In genomic region chrX:23621621-23622265, GRCh38 we compare ENCODE assay signal across 38 cellular contexts.
"Had no signal": no experiment of that assay in that cellular context is flagged by ENCODE, and none has a peak within 500 bp of the region (broad histone marks: within the 10 kb centered on the region; RNA-seq: fewer than 3 reads in every experiment).

No MANE protein-coding gene starts in this region.

- H3K9me3 ChIP-seq: adrenal gland, ascending aorta, body of pancreas, breast epithelium had no signal

- H3K36me3 ChIP-seq: adrenal gland, ascending aorta, brain microvascular endothelial cell, breast epithelium, cardiac muscle cell had no signal

- FAIRE-seq: bronchial epithelial cell had no signal

- H3K27ac ChIP-seq: adrenal gland, ascending aorta, body of pancreas, brain microvascular endothelial cell, breast epithelium, cardiac muscle cell had no signal

- ATAC-seq: activated naive CD4-positive, alpha-beta T cell treated with anti-CD3 and anti-CD28 coated beads, Interleukin-2, amount 50 U/mL, for 72 hours; activated naive CD8-positive, alpha-beta T cell treated with anti-CD3 and anti-CD28 coated beads, Interleukin-2, amount 50 U/mL, for 24 hours; activated T-cell treated with anti-CD3 and anti-CD28 coated beads, Interleukin-2, amount 50 U/mL, for 4 hours; activated T-cell treated with anti-CD3 and anti-CD28 coated beads, Interleukin-2, amount 50 U/mL, for 72 hours; activated T-helper 17 cell treated with anti-CD3 and anti-CD28 coated beads, Interleukin-2, amount 50 U/mL, for 72 hours; body of pancreas had no signal

- H3K4me1 ChIP-seq: adrenal gland, ascending aorta, body of pancreas, breast epithelium had no signal

- H3K27me3 Mint-ChIP-seq: activated naive CD4-positive, alpha-beta T cell treated with anti-CD3 and anti-CD28 coated beads, Interleukin-2, amount 10 ng/mL, durations not matched to agents 7 days and 5 days; activated naive CD4-positive, alpha-beta T cell treated with anti-CD3 and anti-CD28 coated beads, Interleukin-2, amount 50 U/mL, for 24 hours; activated naive CD8-positive, alpha-beta T cell treated with anti-CD3 and anti-CD28 coated beads, Interleukin-2, amount 50 U/mL, for 24 hours had no signal

- H3K4me3 Mint-ChIP-seq: activated naive CD4-positive, alpha-beta T cell treated with anti-CD3 and anti-CD28 coated beads for 36 hours; activated naive CD4-positive, alpha-beta T cell treated with anti-CD3 and anti-CD28 coated beads, Interleukin-2, amount 10 ng/mL, durations not matched to agents 7 days and 5 days; activated naive CD4-positive, alpha-beta T cell treated with anti-CD3 and anti-CD28 coated beads, Interleukin-2, amount 50 U/mL, for 24 hours; activated naive CD8-positive, alpha-beta T cell; activated naive CD8-positive, alpha-beta T cell treated with anti-CD3 and anti-CD28 coated beads for 36 hours; activated naive CD8-positive, alpha-beta T cell treated with anti-CD3 and anti-CD28 coated beads, Interleukin-2, amount 10 ng/mL, durations not matched to agents 7 days and 5 days; activated naive CD8-positive, alpha-beta T cell treated with anti-CD3 and anti-CD28 coated beads, Interleukin-2, amount 50 U/mL, for 24 hours; activated T-cell treated with anti-CD3 and anti-CD28 coated beads, Interleukin-2, amount 50 U/mL, for 24 hours; activated T-cell treated with anti-CD3 and anti-CD28 coated beads, Interleukin-2, amount 50 U/mL, for 4 hours; activated T-cell treated with anti-CD3 and anti-CD28 coated beads, Interleukin-2, amount 50 U/mL, for 72 hours; activated T-helper 1 cell treated with anti-CD3 and anti-CD28 coated beads, Interleukin-12 subunit alpha, Interleukin-12 subunit beta, Interleukin-2, Interleukin-4 antibody, amounts not matched to agents 30 ng/mL and 10 ng/mL and 1 ng/mL, durations not matched to agents 14 hours and 24 hours and 36 hours; activated T-helper 17 cell treated with anti-CD3 and anti-CD28 coated beads, Interleukin-2, amount 50 U/mL, for 72 hours; brain; central memory CD8-positive, alpha-beta T cell had no signal

- H3K27me3 ChIP-seq: ascending aorta, body of pancreas, brain microvascular endothelial cell, cardiac muscle cell had no signal

- DNase-seq: activated effector memory CD4-positive, alpha-beta T cell treated with anti-CD3 and anti-CD28 coated beads, Interleukin-2, amount 50 U/mL, for 16 hours; activated effector memory CD4-positive, alpha-beta T cell treated with Interleukin-2 at 50 U/mL for 16 hours; activated gamma-delta T cell; activated gamma-delta T cell treated with Interleukin-2 at 50 U/mL for 16 hours; activated naive CD4-positive, alpha-beta T cell; activated naive CD4-positive, alpha-beta T cell treated with anti-CD3 and anti-CD28 coated beads for 36 hours; activated naive CD4-positive, alpha-beta T cell treated with anti-CD3 and anti-CD28 coated beads, Interleukin-2, amount 10 ng/mL, durations not matched to agents 7 days and 5 days; activated naive CD4-positive, alpha-beta T cell treated with anti-CD3 and anti-CD28 coated beads, Interleukin-2, amount 50 U/mL, for 16 hours; activated naive CD4-positive, alpha-beta T cell treated with Interleukin-2 at 50 U/mL for 16 hours; activated naive CD8-positive, alpha-beta T cell treated with anti-CD3 and anti-CD28 coated beads for 36 hours; activated naive CD8-positive, alpha-beta T cell treated with anti-CD3 and anti-CD28 coated beads, Interleukin-2, amount 10 ng/mL, durations not matched to agents 7 days and 5 days; activated naive CD8-positive, alpha-beta T cell treated with anti-CD3 and anti-CD28 coated beads, Interleukin-2, amount 50 U/mL, for 24 hours; activated T-cell treated with anti-CD3 and anti-CD28 coated beads, Interleukin-2, amount 50 U/mL, for 1 hour; activated T-cell treated with anti-CD3 and anti-CD28 coated beads, Interleukin-2, amount 50 U/mL, for 24 hours; activated T-cell treated with anti-CD3 and anti-CD28 coated beads, Interleukin-2, amount 50 U/mL, for 4 hours; activated T-cell treated with anti-CD3 and anti-CD28 coated beads, Interleukin-2, amount 50 U/mL, for 48 hours; activated T-cell treated with anti-CD3 and anti-CD28 coated beads, Interleukin-2, amount 50 U/mL, for 72 hours; adrenal gland; amniotic stem cell; amygdala; aorta; body of pancreas; brain microvascular endothelial cell; caudate nucleus; central memory CD4-positive, alpha-beta T cell; cerebellar nuclear complex had no signal

- H3K9me3 Mint-ChIP-seq: activated naive CD4-positive, alpha-beta T cell treated with anti-CD3 and anti-CD28 coated beads for 36 hours; activated naive CD4-positive, alpha-beta T cell treated with anti-CD3 and anti-CD28 coated beads, Interleukin-2, amount 10 ng/mL, durations not matched to agents 7 days and 5 days; activated naive CD4-positive, alpha-beta T cell treated with anti-CD3 and anti-CD28 coated beads, Interleukin-2, amount 50 U/mL, for 24 hours; activated naive CD4-positive, alpha-beta T cell treated with anti-CD3 and anti-CD28 coated beads, Interleukin-2, amount 50 U/mL, for 72 hours; activated naive CD8-positive, alpha-beta T cell treated with anti-CD3 and anti-CD28 coated beads for 36 hours; activated naive CD8-positive, alpha-beta T cell treated with anti-CD3 and anti-CD28 coated beads, Interleukin-2, amount 10 ng/mL, durations not matched to agents 7 days and 5 days; activated naive CD8-positive, alpha-beta T cell treated with anti-CD3 and anti-CD28 coated beads, Interleukin-2, amount 50 U/mL, for 24 hours; activated T-cell treated with anti-CD3 and anti-CD28 coated beads, Interleukin-2, amount 50 U/mL, for 24 hours; activated T-cell treated with anti-CD3 and anti-CD28 coated beads, Interleukin-2, amount 50 U/mL, for 4 hours; activated T-cell treated with anti-CD3 and anti-CD28 coated beads, Interleukin-2, amount 50 U/mL, for 72 hours; activated T-helper 1 cell treated with anti-CD3 and anti-CD28 coated beads, Interleukin-12 subunit alpha, Interleukin-12 subunit beta, Interleukin-2, Interleukin-4 antibody, amounts not matched to agents 30 ng/mL and 10 ng/mL and 1 ng/mL, durations not matched to agents 14 hours and 24 hours and 36 hours; activated T-helper 17 cell treated with anti-CD3 and anti-CD28 coated beads, Interleukin-2, amount 50 U/mL, for 72 hours; activated T-helper 2 cell treated with anti-CD3 and anti-CD28 coated beads, Interferon-gamma antibody, Interleukin-2, Interleukin-4, amounts not matched to agents 10 μg/mL and 5 μg/mL and 100 μg/mL, durations not matched to agents 14 hours and 24 hours and 36 hours; brain; central memory CD8-positive, alpha-beta T cell had no signal

- H3K4me1 Mint-ChIP-seq: activated naive CD4-positive, alpha-beta T cell treated with anti-CD3 and anti-CD28 coated beads, Interleukin-2, amount 10 ng/mL, durations not matched to agents 7 days and 5 days; activated naive CD4-positive, alpha-beta T cell treated with anti-CD3 and anti-CD28 coated beads, Interleukin-2, amount 50 U/mL, for 24 hours; activated naive CD8-positive, alpha-beta T cell treated with anti-CD3 and anti-CD28 coated beads for 36 hours; activated naive CD8-positive, alpha-beta T cell treated with anti-CD3 and anti-CD28 coated beads, Interleukin-2, amount 10 ng/mL, durations not matched to agents 7 days and 5 days; activated naive CD8-positive, alpha-beta T cell treated with anti-CD3 and anti-CD28 coated beads, Interleukin-2, amount 50 U/mL, for 24 hours; activated T-helper 17 cell treated with anti-CD3 and anti-CD28 coated beads, Interleukin-2, amount 50 U/mL, for 72 hours; brain; central memory CD8-positive, alpha-beta T cell had no signal

- H3K27ac Mint-ChIP-seq: activated naive CD4-positive, alpha-beta T cell treated with anti-CD3 and anti-CD28 coated beads for 36 hours; activated naive CD4-positive, alpha-beta T cell treated with anti-CD3 and anti-CD28 coated beads, Interleukin-2, amount 10 ng/mL, durations not matched to agents 7 days and 5 days; activated naive CD4-positive, alpha-beta T cell treated with anti-CD3 and anti-CD28 coated beads, Interleukin-2, amount 50 U/mL, for 24 hours; activated naive CD4-positive, alpha-beta T cell treated with anti-CD3 and anti-CD28 coated beads, Interleukin-2, amount 50 U/mL, for 72 hours; activated naive CD8-positive, alpha-beta T cell; activated naive CD8-positive, alpha-beta T cell treated with anti-CD3 and anti-CD28 coated beads for 36 hours; activated naive CD8-positive, alpha-beta T cell treated with anti-CD3 and anti-CD28 coated beads, Interleukin-2, amount 10 ng/mL, durations not matched to agents 7 days and 5 days; activated naive CD8-positive, alpha-beta T cell treated with anti-CD3 and anti-CD28 coated beads, Interleukin-2, amount 50 U/mL, for 24 hours; activated T-cell treated with anti-CD3 and anti-CD28 coated beads, Interleukin-2, amount 50 U/mL, for 24 hours; activated T-cell treated with anti-CD3 and anti-CD28 coated beads, Interleukin-2, amount 50 U/mL, for 72 hours; activated T-helper 1 cell treated with anti-CD3 and anti-CD28 coated beads, Interleukin-12 subunit alpha, Interleukin-12 subunit beta, Interleukin-2, Interleukin-4 antibody, amounts not matched to agents 30 ng/mL and 10 ng/mL and 1 ng/mL, durations not matched to agents 14 hours and 24 hours and 36 hours; activated T-helper 17 cell treated with anti-CD3 and anti-CD28 coated beads, Interleukin-2, amount 50 U/mL, for 72 hours; activated T-helper 2 cell treated with anti-CD3 and anti-CD28 coated beads, Interferon-gamma antibody, Interleukin-2, Interleukin-4, amounts not matched to agents 10 μg/mL and 5 μg/mL and 100 μg/mL, durations not matched to agents 14 hours and 24 hours and 36 hours; brain had no signal

- H3K36me3 Mint-ChIP-seq: activated naive CD4-positive, alpha-beta T cell treated with anti-CD3 and anti-CD28 coated beads, Interleukin-2, amount 10 ng/mL, durations not matched to agents 7 days and 5 days; activated naive CD4-positive, alpha-beta T cell treated with anti-CD3 and anti-CD28 coated beads, Interleukin-2, amount 50 U/mL, for 24 hours; activated naive CD4-positive, alpha-beta T cell treated with anti-CD3 and anti-CD28 coated beads, Interleukin-2, amount 50 U/mL, for 72 hours; activated naive CD8-positive, alpha-beta T cell; activated naive CD8-positive, alpha-beta T cell treated with anti-CD3 and anti-CD28 coated beads for 36 hours; activated naive CD8-positive, alpha-beta T cell treated with anti-CD3 and anti-CD28 coated beads, Interleukin-2, amount 10 ng/mL, durations not matched to agents 7 days and 5 days; brain had no signal

- H3K4me3 ChIP-seq: adrenal gland, ascending aorta, body of pancreas, breast epithelium, cardiac muscle cell had no signal
